ENCODE assay signal across 2 cellular contexts in the genomic region with DNA sequence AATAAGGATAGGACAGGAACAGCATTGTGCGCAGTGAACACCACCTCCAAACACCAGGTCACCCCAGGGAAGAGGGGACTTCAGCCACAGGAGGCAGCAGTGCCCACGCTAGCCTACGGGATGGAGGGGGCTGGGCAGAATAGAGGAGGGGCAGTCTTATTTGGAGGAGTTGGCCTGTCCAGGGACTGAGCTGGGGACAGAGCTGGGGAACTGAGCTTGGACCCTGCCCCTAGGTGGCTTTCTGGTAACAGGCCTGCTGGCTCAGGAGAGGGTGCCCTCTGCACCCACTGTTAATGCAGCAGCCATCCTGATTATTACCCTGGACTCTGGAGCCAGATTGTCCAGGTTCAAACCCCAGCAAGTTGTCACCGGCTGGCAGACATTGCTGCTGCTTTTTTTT.
A peak's percentile ranks its signal among the peaks of the same experiment; 100 is the strongest.
TF ChIP-seq lines count a peak whose summit lies in the region.

No MANE protein-coding gene starts in this region.

TF ChIP-seq in WTC11, 78 proteins besides CTCF, POLR2A, EP300 and RAD21:
- no peak for TF ChIP-seq ZNF263 (CRISPR knock-in tag; IDR thresholded peaks at IDR 0.05; ENCODE audit: low read depth)
- TF ChIP-seq NR2C2 (CRISPR knock-in tag; IDR thresholded peaks at IDR 0.05) = no peak
- TF ChIP-seq ZNF396 (CRISPR knock-in tag; IDR thresholded peaks at IDR 0.05; ENCODE audit: borderline replicate concordance) = no peak
- no peak for TF ChIP-seq TP53 (CRISPR knock-in tag; IDR thresholded peaks at IDR 0.05)
- no peak for TF ChIP-seq NFYB (CRISPR knock-in tag; conservative IDR thresholded peaks at IDR 0.05; ENCODE audit: low read depth)
- TF ChIP-seq, protein P1, sequence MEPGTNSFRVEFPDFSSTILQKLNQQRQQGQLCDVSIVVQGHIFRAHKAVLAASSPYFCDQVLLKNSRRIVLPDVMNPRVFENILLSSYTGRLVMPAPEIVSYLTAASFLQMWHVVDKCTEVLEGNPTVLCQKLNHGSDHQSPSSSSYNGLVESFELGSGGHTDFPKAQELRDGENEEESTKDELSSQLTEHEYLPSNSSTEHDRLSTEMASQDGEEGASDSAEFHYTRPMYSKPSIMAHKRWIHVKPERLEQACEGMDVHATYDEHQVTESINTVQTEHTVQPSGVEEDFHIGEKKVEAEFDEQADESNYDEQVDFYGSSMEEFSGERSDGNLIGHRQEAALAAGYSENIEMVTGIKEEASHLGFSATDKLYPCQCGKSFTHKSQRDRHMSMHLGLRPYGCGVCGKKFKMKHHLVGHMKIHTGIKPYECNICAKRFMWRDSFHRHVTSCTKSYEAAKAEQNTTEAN (CRISPR knock-in tag; IDR thresholded peaks at IDR 0.05) = no peak
- no peak for TF ChIP-seq IRF2 (CRISPR knock-in tag; IDR thresholded peaks at IDR 0.05; ENCODE audit: borderline replicate concordance, low read depth)
- TF ChIP-seq MXD4 (CRISPR knock-in tag; IDR thresholded peaks at IDR 0.05; ENCODE audit: borderline replicate concordance) = no peak

TF ChIP-seq in HepG2, 621 proteins besides CTCF, POLR2A, EP300 and RAD21 (continues in another document):
- TF ChIP-seq JUND (CRISPR knock-in tag; IDR thresholded peaks at IDR 0.05) (no peak), FOXO1 (CRISPR knock-in tag; IDR thresholded peaks at IDR 0.05) (0 out of 2 replicates have a peak, but pooled peaks have one; percentile 22), HNF4A (CRISPR knock-in tag; IDR thresholded peaks at IDR 0.05) (peak; percentile 45), STAG1 (CRISPR knock-in tag; IDR thresholded peaks at IDR 0.05) (peak; percentile 12; the same call in 1 of the 2 replicates), KDM4B (CRISPR knock-in tag; IDR thresholded peaks at IDR 0.05) (0 out of 2 replicates have a peak, but pooled peaks have one; percentile 15), PHF20 (CRISPR knock-in tag; IDR thresholded peaks at IDR 0.05) (no peak), HNRNPL (IDR thresholded peaks at IDR 0.05; ENCODE audit: low read depth, low read length) (0 out of 2 replicates have a peak, but pooled peaks have one; percentile 42), ZMYM3 (CRISPR knock-in tag; IDR thresholded peaks at IDR 0.05) (peak; percentile 35; the same call in 1 of the 2 replicates), ZNF678 (CRISPR knock-in tag; IDR thresholded peaks at IDR 0.05) (no peak), ZFX (CRISPR knock-in tag; IDR thresholded peaks at IDR 0.05; ENCODE audit: low read depth) (0 out of 2 replicates have a peak, but pooled peaks have one; percentile 34), MAZ (IDR thresholded peaks at IDR 0.05; ENCODE audit: borderline replicate concordance, low read depth, low read length) (peak; percentile 65; the same call in 1 of the 2 replicates), MAZ (CRISPR knock-in tag; IDR thresholded peaks at IDR 0.05; ENCODE audit: low read depth) (no peak), AGO2 (optimal IDR thresholded peaks at IDR 0.05; ENCODE audit: low read depth, low read length) (no peak), XRCC5 (optimal IDR thresholded peaks at IDR 0.05; ENCODE audit: low read length) (peak; percentile 57)
- TF ChIP-seq, protein P2, sequence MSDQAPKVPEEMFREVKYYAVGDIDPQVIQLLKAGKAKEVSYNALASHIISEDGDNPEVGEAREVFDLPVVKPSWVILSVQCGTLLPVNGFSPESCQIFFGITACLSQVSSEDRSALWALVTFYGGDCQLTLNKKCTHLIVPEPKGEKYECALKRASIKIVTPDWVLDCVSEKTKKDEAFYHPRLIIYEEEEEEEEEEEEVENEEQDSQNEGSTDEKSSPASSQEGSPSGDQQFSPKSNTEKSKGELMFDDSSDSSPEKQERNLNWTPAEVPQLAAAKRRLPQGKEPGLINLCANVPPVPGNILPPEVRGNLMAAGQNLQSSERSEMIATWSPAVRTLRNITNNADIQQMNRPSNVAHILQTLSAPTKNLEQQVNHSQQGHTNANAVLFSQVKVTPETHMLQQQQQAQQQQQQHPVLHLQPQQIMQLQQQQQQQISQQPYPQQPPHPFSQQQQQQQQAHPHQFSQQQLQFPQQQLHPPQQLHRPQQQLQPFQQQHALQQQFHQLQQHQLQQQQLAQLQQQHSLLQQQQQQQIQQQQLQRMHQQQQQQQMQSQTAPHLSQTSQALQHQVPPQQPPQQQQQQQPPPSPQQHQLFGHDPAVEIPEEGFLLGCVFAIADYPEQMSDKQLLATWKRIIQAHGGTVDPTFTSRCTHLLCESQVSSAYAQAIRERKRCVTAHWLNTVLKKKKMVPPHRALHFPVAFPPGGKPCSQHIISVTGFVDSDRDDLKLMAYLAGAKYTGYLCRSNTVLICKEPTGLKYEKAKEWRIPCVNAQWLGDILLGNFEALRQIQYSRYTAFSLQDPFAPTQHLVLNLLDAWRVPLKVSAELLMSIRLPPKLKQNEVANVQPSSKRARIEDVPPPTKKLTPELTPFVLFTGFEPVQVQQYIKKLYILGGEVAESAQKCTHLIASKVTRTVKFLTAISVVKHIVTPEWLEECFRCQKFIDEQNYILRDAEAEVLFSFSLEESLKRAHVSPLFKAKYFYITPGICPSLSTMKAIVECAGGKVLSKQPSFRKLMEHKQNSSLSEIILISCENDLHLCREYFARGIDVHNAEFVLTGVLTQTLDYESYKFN (CRISPR knock-in tag; conservative IDR thresholded peaks at IDR 0.05) = 0 out of 2 replicates have a peak, but pooled peaks have one; percentile 18
- TF ChIP-seq, protein P3, sequence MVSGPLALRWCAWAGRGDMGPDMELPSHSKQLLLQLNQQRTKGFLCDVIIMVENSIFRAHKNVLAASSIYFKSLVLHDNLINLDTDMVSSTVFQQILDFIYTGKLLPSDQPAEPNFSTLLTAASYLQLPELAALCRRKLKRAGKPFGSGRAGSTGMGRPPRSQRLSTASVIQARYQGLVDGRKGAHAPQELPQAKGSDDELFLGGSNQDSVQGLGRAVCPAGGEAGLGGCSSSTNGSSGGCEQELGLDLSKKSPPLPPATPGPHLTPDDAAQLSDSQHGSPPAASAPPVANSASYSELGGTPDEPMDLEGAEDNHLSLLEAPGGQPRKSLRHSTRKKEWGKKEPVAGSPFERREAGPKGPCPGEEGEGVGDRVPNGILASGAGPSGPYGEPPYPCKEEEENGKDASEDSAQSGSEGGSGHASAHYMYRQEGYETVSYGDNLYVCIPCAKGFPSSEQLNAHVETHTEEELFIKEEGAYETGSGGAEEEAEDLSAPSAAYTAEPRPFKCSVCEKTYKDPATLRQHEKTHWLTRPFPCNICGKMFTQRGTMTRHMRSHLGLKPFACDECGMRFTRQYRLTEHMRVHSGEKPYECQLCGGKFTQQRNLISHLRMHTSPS (CRISPR knock-in tag; IDR thresholded peaks at IDR 0.05; ENCODE audit: low read depth) = peak; percentile 63; the same call in 1 of the 2 replicates
- TF ChIP-seq, protein P4, sequence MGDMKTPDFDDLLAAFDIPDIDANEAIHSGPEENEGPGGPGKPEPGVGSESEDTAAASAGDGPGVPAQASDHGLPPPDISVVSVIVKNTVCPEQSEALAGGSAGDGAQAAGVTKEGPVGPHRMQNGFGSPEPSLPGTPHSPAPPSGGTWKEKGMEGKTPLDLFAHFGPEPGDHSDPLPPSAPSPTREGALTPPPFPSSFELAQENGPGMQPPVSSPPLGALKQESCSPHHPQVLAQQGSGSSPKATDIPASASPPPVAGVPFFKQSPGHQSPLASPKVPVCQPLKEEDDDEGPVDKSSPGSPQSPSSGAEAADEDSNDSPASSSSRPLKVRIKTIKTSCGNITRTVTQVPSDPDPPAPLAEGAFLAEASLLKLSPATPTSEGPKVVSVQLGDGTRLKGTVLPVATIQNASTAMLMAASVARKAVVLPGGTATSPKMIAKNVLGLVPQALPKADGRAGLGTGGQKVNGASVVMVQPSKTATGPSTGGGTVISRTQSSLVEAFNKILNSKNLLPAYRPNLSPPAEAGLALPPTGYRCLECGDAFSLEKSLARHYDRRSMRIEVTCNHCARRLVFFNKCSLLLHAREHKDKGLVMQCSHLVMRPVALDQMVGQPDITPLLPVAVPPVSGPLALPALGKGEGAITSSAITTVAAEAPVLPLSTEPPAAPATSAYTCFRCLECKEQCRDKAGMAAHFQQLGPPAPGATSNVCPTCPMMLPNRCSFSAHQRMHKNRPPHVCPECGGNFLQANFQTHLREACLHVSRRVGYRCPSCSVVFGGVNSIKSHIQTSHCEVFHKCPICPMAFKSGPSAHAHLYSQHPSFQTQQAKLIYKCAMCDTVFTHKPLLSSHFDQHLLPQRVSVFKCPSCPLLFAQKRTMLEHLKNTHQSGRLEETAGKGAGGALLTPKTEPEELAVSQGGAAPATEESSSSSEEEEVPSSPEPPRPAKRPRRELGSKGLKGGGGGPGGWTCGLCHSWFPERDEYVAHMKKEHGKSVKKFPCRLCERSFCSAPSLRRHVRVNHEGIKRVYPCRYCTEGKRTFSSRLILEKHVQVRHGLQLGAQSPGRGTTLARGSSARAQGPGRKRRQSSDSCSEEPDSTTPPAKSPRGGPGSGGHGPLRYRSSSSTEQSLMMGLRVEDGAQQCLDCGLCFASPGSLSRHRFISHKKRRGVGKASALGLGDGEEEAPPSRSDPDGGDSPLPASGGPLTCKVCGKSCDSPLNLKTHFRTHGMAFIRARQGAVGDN (CRISPR knock-in tag; IDR thresholded peaks at IDR 0.05) = peak; percentile 31; the same call in 1 of the 2 replicates
- TF ChIP-seq, protein P5, sequence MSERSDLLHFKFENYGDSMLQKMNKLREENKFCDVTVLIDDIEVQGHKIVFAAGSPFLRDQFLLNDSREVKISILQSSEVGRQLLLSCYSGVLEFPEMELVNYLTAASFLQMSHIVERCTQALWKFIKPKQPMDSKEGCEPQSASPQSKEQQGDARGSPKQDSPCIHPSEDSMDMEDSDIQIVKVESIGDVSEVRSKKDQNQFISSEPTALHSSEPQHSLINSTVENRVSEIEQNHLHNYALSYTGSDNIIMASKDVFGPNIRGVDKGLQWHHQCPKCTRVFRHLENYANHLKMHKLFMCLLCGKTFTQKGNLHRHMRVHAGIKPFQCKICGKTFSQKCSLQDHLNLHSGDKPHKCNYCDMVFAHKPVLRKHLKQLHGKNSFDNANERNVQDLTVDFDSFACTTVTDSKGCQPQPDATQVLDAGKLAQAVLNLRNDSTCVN (CRISPR knock-in tag; IDR thresholded peaks at IDR 0.05; ENCODE audit: borderline replicate concordance) = no peak
- TF ChIP-seq, protein P6, sequence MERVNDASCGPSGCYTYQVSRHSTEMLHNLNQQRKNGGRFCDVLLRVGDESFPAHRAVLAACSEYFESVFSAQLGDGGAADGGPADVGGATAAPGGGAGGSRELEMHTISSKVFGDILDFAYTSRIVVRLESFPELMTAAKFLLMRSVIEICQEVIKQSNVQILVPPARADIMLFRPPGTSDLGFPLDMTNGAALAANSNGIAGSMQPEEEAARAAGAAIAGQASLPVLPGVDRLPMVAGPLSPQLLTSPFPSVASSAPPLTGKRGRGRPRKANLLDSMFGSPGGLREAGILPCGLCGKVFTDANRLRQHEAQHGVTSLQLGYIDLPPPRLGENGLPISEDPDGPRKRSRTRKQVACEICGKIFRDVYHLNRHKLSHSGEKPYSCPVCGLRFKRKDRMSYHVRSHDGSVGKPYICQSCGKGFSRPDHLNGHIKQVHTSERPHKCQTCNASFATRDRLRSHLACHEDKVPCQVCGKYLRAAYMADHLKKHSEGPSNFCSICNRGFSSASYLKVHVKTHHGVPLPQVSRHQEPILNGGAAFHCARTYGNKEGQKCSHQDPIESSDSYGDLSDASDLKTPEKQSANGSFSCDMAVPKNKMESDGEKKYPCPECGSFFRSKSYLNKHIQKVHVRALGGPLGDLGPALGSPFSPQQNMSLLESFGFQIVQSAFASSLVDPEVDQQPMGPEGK (CRISPR knock-in tag; IDR thresholded peaks at IDR 0.05) = peak; percentile 45; the same call in 1 of the 2 replicates
- TF ChIP-seq, protein P7, sequence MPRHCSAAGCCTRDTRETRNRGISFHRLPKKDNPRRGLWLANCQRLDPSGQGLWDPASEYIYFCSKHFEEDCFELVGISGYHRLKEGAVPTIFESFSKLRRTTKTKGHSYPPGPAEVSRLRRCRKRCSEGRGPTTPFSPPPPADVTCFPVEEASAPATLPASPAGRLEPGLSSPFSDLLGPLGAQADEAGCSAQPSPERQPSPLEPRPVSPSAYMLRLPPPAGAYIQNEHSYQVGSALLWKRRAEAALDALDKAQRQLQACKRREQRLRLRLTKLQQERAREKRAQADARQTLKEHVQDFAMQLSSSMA (CRISPR knock-in tag; IDR thresholded peaks at IDR 0.05) = peak; percentile 39; the same call in 1 of the 2 replicates
